In genomic region chr15:35107122-35107521, GRCh38 we compare ENCODE assay signal across 24 cellular contexts. TPM values are rescaled to one million over a fixed set of nuclear protein-coding genes. Genes with fewer than 3 reads are reported as not detected.
"Had no signal": no experiment of that assay in that cellular context is flagged by ENCODE, and none has a peak within 500 bp of the region (broad histone marks: within the 10 kb centered on the region; RNA-seq: fewer than 3 reads in every experiment).

No MANE protein-coding gene starts in this region.

- H3K9ac ChIP-seq: neural progenitor cell had no signal

- H3K27ac ChIP-seq: adrenal gland, coronary artery, gastroesophageal sphincter, heart left ventricle, left lung, neural progenitor cell, sigmoid colon, tibial artery had no signal

- H3K4me1 ChIP-seq: adrenal gland, gastroesophageal sphincter, heart left ventricle, left lung, neural progenitor cell, sigmoid colon, tibial artery had no signal

- H3K27me3 ChIP-seq: adrenal gland, gastroesophageal sphincter, heart left ventricle, left lung, neural progenitor cell, sigmoid colon, tibial artery had no signal

- DNase-seq: activated B cell treated with CpG ODN at 0.5 μM for 24 hours; activated CD4-positive, alpha-beta T cell treated with anti-CD3 and anti-CD28 coated beads for 36 hours; activated CD4-positive, alpha-beta T cell treated with anti-CD3 and anti-CD28 coated beads, Interleukin-2, amount 50 U/mL, for 4 hours; activated CD8-positive, alpha-beta memory T cell treated with anti-CD3 and anti-CD28 coated beads for 24 hours; activated CD8-positive, alpha-beta memory T cell treated with anti-CD3 and anti-CD28 coated beads, Interleukin-2, amount 50 U/mL, for 4 hours; activated naive CD4-positive, alpha-beta T cell; activated T-cell treated with anti-CD3 and anti-CD28 coated beads, Interleukin-2, amount 50 U/mL, for 24 hours; adrenal gland; erythroblast; heart left ventricle; kidney; left lung; naive thymus-derived CD8-positive, alpha-beta T cell; sigmoid colon; stimulated activated CD4-positive, alpha-beta T cell treated with anti-CD3 and anti-CD28 coated beads, Interleukin-2, amount 100 ng/mL, for 48 hours; T1000; tibial artery had no signal

- H3K9me3 ChIP-seq: adrenal gland, gastroesophageal sphincter, heart left ventricle, left lung, sigmoid colon, tibial artery had no signal

- H3K36me3 ChIP-seq: adrenal gland, gastroesophageal sphincter, heart left ventricle, left lung, neural progenitor cell, sigmoid colon, tibial artery had no signal

- H3K4me2 ChIP-seq: neural progenitor cell had no signal

- ATAC-seq: activated CD4-positive, alpha-beta T cell treated with anti-CD3 and anti-CD28 coated beads for 36 hours; activated T-helper 17 cell treated with anti-CD3 and anti-CD28 coated beads, Interleukin-2, amount 50 U/mL, for 72 hours; gastroesophageal sphincter; heart left ventricle; left lung; naive thymus-derived CD8-positive, alpha-beta T cell had no signal

- H2AFZ ChIP-seq: neural progenitor cell had no signal

- H3K4me3 ChIP-seq: adrenal gland, coronary artery, gastroesophageal sphincter, heart left ventricle, left lung, lung, neural progenitor cell, sigmoid colon, tibial artery had no signal

RNA-seq across cellular contexts. Expression of gene NANOGP8, which starts 22.0 kb away (rescaled TPM):
- total RNA-seq: activated CD4-positive, alpha-beta T cell treated with anti-CD3 and anti-CD28 coated beads for 36 hours; activated T-helper 17 cell treated with anti-CD3 and anti-CD28 coated beads, Interleukin-2, amount 50 U/mL, for 72 hours; astrocyte; naive thymus-derived CD8-positive, alpha-beta T cell; renal cortical epithelial cell had no signal
- polyA plus RNA-seq: adrenal gland, lung had no signal
